In genomic region chr3:113268917-113269316, GRCh38 we compare ENCODE assay signal across 17 cellular contexts. TPM values are rescaled to one million over a fixed set of nuclear protein-coding genes. Genes with fewer than 3 reads are reported as not detected.
A peak's percentile ranks its signal among the peaks of the same experiment; 100 is the strongest.
DNase-seq lines count a peak whose midpoint lies in the region; ATAC-seq, FAIRE-seq and TF ChIP-seq lines count a peak whose summit lies in the region.
"Had no signal": no experiment of that assay in that cellular context is flagged by ENCODE, and none has a peak within 500 bp of the region (broad histone marks: within the 10 kb centered on the region; RNA-seq: fewer than 3 reads in every experiment).

No MANE protein-coding gene starts in this region.

- no peak overlapping the region for H2AFZ ChIP-seq in H1 (ENCODE audit: low read length)

- H2BK5ac ChIP-seq in H1 (ENCODE audit: low read depth, low read length) = no peak overlapping the region

- H3K79me1 ChIP-seq in H1 (ENCODE audit: low read depth, low read length) = no peaks in the 10 kb centered on the region

- TF ChIP-seq EP300 in H1 (IDR thresholded peaks at IDR 0.05; ENCODE audit: borderline replicate concordance in 1 of 2, low read depth in 2 of 2, low read length in 2 of 2) (no peak), suprapubic skin (IDR thresholded peaks at IDR 0.05) (no peak)

- CTCF ChIA-PET in H1 (lab: Charles Lee; ENCODE audit: partially characterized antibody) = interaction anchor here (0.8 to 5.3 kb wide), 9 partner anchors 10 to 133 kb away, joined by 3 to 37 read pairs (median 6); partner anchors contain the start of gene BOC
- CTCF ChIA-PET in GM10248 (lab: Yijun Ruan, JAX) = interaction anchor here (0.6 to 2.3 kb wide), 7 partner anchors 8 to 632 kb away, joined by 3 to 5 read pairs (median 3); no protein-coding TSS in a partner anchor

- TF ChIP-seq RAD21 in H1 (IDR thresholded peaks at IDR 0.05 in 1 of 2, conservative IDR thresholded peaks at IDR 0.05 in 1 of 2; ENCODE audit: low read depth in 2 of 2, low read length in 2 of 2) = no peak

- no peak overlapping the region for H3K14ac ChIP-seq in H1 (ENCODE audit: insufficient read length)

- H3K4me1 ChIP-seq in H1 (replicated peaks in 1 of 4; ENCODE audit: control insufficient read depth in 3 of 4, insufficient read depth in 4 of 4, low read length in 3 of 4) (peaks cover 7 to 18% (median 17%) of the 10 kb centered on the region in 4 experiments), suprapubic skin (peaks cover 66% of the 10 kb centered on the region), lower lobe of right lung (no peaks in the 10 kb centered on the region)

- no peak overlapping the region for H4K5ac ChIP-seq in H1 (ENCODE audit: insufficient read length, low read depth, low read length)

- H3K23me2 ChIP-seq in H1 (ENCODE audit: low read depth, low read length) = no peaks in the 10 kb centered on the region

- peak in 2 of 3 experiments; percentile 5 to 41 for DNase-seq in NCI-H1417 (lab: John Stamatoyannopoulos, UW)
- no peak for DNase-seq in NCI-H1417 treated with DMSO at 0.1 percent for 48 hours (lab: John Stamatoyannopoulos, UW)
- peak; percentile 75 for DNase-seq in NCI-H69 (lab: John Stamatoyannopoulos, UW)
- no peak for DNase-seq in H1 (ENCODE audit: low read depth in 1 of 2, low spot score in 2 of 2)
- DNase-seq in suprapubic skin (ENCODE audit: low spot score in 2 of 2) = peak in 1 of 2 donors; percentile 43
- DNase-seq in lower lobe of right lung = no peak
- DNase-seq in GM10248 (ENCODE audit: extremely low spot score) = no peak
- DNase-seq: 8988T; CD4-positive, alpha-beta memory T cell; DND-41; NCI-H1105 treated with DMSO at 0.1 percent for 48 hours; NCI-H2081 treated with DMSO at 0.1 percent for 48 hours; RPMI8226; SIG-M5 had no signal

- H2AK5ac ChIP-seq in H1 (ENCODE audit: low read depth, low read length) = no peak overlapping the region

- H3K79me2 ChIP-seq in H1 (ENCODE audit: control insufficient read depth in 1 of 2, insufficient read depth in 2 of 2, low read length in 2 of 2) = no peaks in the 10 kb centered on the region

- no peaks in the 10 kb centered on the region; a peak in 2 of 8 replicates for H3K36me3 ChIP-seq in H1 (ENCODE audit: control insufficient read depth in 2 of 4, insufficient read depth in 4 of 4, low read length in 3 of 4)
- H3K36me3 ChIP-seq in suprapubic skin = peaks cover 55% of the 10 kb centered on the region
- H3K36me3 ChIP-seq in lower lobe of right lung = peaks cover 3% of the 10 kb centered on the region

- H3K27me3 ChIP-seq in H1 (replicated peaks in 1 of 4; ENCODE audit: control insufficient read depth in 3 of 4, extremely low read depth in 1 of 4, insufficient read depth in 3 of 4, low read length in 3 of 4) (0 out of 7 replicates have a peak, but pooled peaks cover 0 to 1% (median 0%) of the 10 kb centered on the region in 4 experiments), suprapubic skin (no peaks in the 10 kb centered on the region), lower lobe of right lung (ENCODE audit: low read depth) (no peaks in the 10 kb centered on the region)

- intact Hi-C loops in lower lobe of right lung (cut with DNase I) = no loop called here

- FAIRE-seq in H1 (lab: Jason Lieb, UNC) = no peak
- FAIRE-seq: H54 had no signal

- POLR2A ChIA-PET in H1 (lab: Charles Lee; ENCODE audit: partially characterized antibody) = no interaction called here
- POLR2A ChIA-PET in GM10248 (lab: Yijun Ruan, JAX) = no interaction called here

- no peak overlapping the region; the same call in 1 of the 2 replicates for H3K18ac ChIP-seq in H1 (ENCODE audit: extremely low read depth, low read length)

- H3K4ac ChIP-seq in H1 (replicated peaks; ENCODE audit: insufficient read length, low read depth, low read length) = no peak overlapping the region

- no peak overlapping the region for H3K56ac ChIP-seq in H1 (replicated peaks; ENCODE audit: insufficient read length, low read depth, low read length)

- no peaks in the 10 kb centered on the region for H4K20me1 ChIP-seq in H1 (replicated peaks in 1 of 2; ENCODE audit: control insufficient read depth in 1 of 2, insufficient read depth in 2 of 2, low read length in 2 of 2)

- H3K27ac ChIP-seq in H1 (ENCODE audit: low read depth, low read length) (no peak overlapping the region), suprapubic skin (peak overlapping the region; percentile 41), lower lobe of right lung (no peak overlapping the region)
- H3K27ac ChIP-seq: HL-60 had no signal

- H4K8ac ChIP-seq in H1 (ENCODE audit: extremely low read depth, insufficient read depth, low read length) = no peak overlapping the region; the same call in 1 of the 2 replicates

- H3K9me3 ChIP-seq in H1 (ENCODE audit: insufficient read depth in 2 of 2, low read depth in 1 of 2, low read length in 1 of 2) (no peaks in the 10 kb centered on the region), suprapubic skin (no peaks in the 10 kb centered on the region), lower lobe of right lung (no peaks in the 10 kb centered on the region)

- H3K4me3 ChIP-seq in H1 (ENCODE audit: extremely low read depth in 1 of 4, insufficient read depth in 2 of 4, low read depth in 3 of 4, low read length in 4 of 4) = no peak overlapping the region
- H3K4me3 ChIP-seq in suprapubic skin = no peak overlapping the region
- no peak overlapping the region for H3K4me3 ChIP-seq in lower lobe of right lung

- no peak overlapping the region for H2BK20ac ChIP-seq in H1 (ENCODE audit: low read length)

- no peak for TF ChIP-seq CTCF in H1 (IDR thresholded peaks at IDR 0.05; ENCODE audit: control extremely low read depth in 1 of 3, insufficient read depth in 1 of 3, low read depth in 1 of 3, low read length in 3 of 3)
- TF ChIP-seq CTCF in suprapubic skin (IDR thresholded peaks at IDR 0.05) = no peak
- no peak for TF ChIP-seq CTCF in lower lobe of right lung (IDR thresholded peaks at IDR 0.05)
- TF ChIP-seq CTCF in GM10248 (IDR thresholded peaks at IDR 0.05; ENCODE audit: control extremely low read depth, extremely low read depth, low read depth, missing control alignments) = no peak

- H3K9ac ChIP-seq in H1 (replicated peaks in 1 of 4; ENCODE audit: extremely low read depth in 1 of 4, low read depth in 3 of 4, low read length in 3 of 4) = no peak overlapping the region

- H2BK12ac ChIP-seq in H1 (ENCODE audit: low read depth, low read length) = no peak overlapping the region

- no peak overlapping the region for H3K23ac ChIP-seq in H1 (ENCODE audit: insufficient read length)

- ATAC-seq in lower lobe of right lung = no peak
- ATAC-seq in HG02610 (IDR thresholded peaks at IDR 0.05; ENCODE audit: unreplicated experiment) = no peak

- no peak overlapping the region for H4K91ac ChIP-seq in H1 (replicated peaks; ENCODE audit: insufficient read length, low read length)

- H2BK120ac ChIP-seq in H1 (replicated peaks; ENCODE audit: low read depth, low read length) = no peak overlapping the region

- H3K4me2 ChIP-seq in H1 (ENCODE audit: insufficient read depth in 1 of 2, low read depth in 2 of 2, low read length in 2 of 2) = no peak overlapping the region

- H2BK15ac ChIP-seq in H1 (ENCODE audit: low read length) = no peak overlapping the region

- WGBS in H1 (ENCODE audit: extremely low coverage in 1 of 2, insufficient coverage in 1 of 2, insufficient read length in 1 of 2, insufficient replicate concordance in 2 of 2, low coverage in 1 of 2, low lambda C conversion rate in 2 of 2, missing lambda C conversion rate in 1 of 2), 2 experiments = 91% methylated on average over 2 of the region's 2 CpGs; no CpG with 5 or more reads in 1 of the 2 experiments
- 83% methylated on average over 2 of the region's 2 CpGs for WGBS in suprapubic skin

- TF ChIP-seq POLR2A in H1 (IDR thresholded peaks at IDR 0.05; ENCODE audit: control extremely low read depth in 1 of 2, low read depth in 2 of 2, low read length in 2 of 2) (no peak), suprapubic skin (IDR thresholded peaks at IDR 0.05) (no peak)

TF ChIP-seq in H1, 55 proteins besides CTCF, POLR2A, EP300 and RAD21 (continues in another document):
- no peak for TF ChIP-seq SIRT6 (IDR thresholded peaks at IDR 0.05; ENCODE audit: low read length)
- no peak for TF ChIP-seq SP4 (IDR thresholded peaks at IDR 0.05; ENCODE audit: low read length)
- no peak for TF ChIP-seq SIX5 (IDR thresholded peaks at IDR 0.05; ENCODE audit: low read depth, low read length)
- TF ChIP-seq CREB1 (IDR thresholded peaks at IDR 0.05) = no peak
- TF ChIP-seq ATF2 (IDR thresholded peaks at IDR 0.05; ENCODE audit: low read length) = no peak
- no peak for TF ChIP-seq NANOG (IDR thresholded peaks at IDR 0.05; ENCODE audit: insufficient read depth, low read depth, low read length, poor library complexity, severe bottlenecking)
- TF ChIP-seq MAX (IDR thresholded peaks at IDR 0.05) = 0 out of 2 replicates have a peak, but pooled peaks have one; percentile 12
- TF ChIP-seq TEAD4 (IDR thresholded peaks at IDR 0.05; ENCODE audit: low read depth, low read length) = no peak
- TF ChIP-seq ASH2L (IDR thresholded peaks at IDR 0.05; ENCODE audit: low read length) = no peak
- TF ChIP-seq JUN (IDR thresholded peaks at IDR 0.05; ENCODE audit: low read depth, low read length) = no peak

RNA-seq across cellular contexts. Expression of gene BOC, which starts 57.6 kb away (rescaled TPM):
- 6.0 and 6.9 TPM in 2 replicates for total RNA-seq in H1 (2021; fragmentation: NEBNext Ultra II Directional; extraction: Animal tissue kit (Norgen Biotek cat#: 25700))
- polyA plus RNA-seq in H1 (2011; rRNA removed) = 9.3 and 10.6 TPM in 2 replicates
- polyA plus RNA-seq in H1 (2011; cell fraction: cytosol; rRNA removed) = 10.6 TPM
- polyA plus RNA-seq in H1 (2011; cell fraction: nucleus; rRNA removed) = 25.7 TPM
- polyA plus RNA-seq in H1 (2012, experiment 1 of 2) = 6.0 to 8.6 TPM (median 8.3 TPM) in 4 replicates
- 6.4 TPM for polyA plus RNA-seq in H1 (2012, experiment 2 of 2)
- 5.4 TPM for polyA plus RNA-seq in H1 (2013, experiment 1 of 2)
- 4.9 TPM for polyA plus RNA-seq in H1 (2013, experiment 2 of 2)
- 14.2 and 17.4 TPM in 2 replicates for polyA minus RNA-seq in H1 (2011; rRNA and poly(A)+ RNA removed)
- 5.9 TPM for polyA minus RNA-seq in H1 (2011; cell fraction: cytosol; rRNA and poly(A)+ RNA removed)
- polyA minus RNA-seq in H1 (2011; cell fraction: nucleus; rRNA and poly(A)+ RNA removed) = 29.7 TPM
- total RNA-seq in suprapubic skin (100 to 1,000 TPM in 2 of 4 donors, 10 to 100 TPM in 2; 75.6 to 159 (median 105) TPM), lower lobe of right lung (10.1 TPM)
- total RNA-seq: CD4-positive, alpha-beta memory T cell had no signal
- polyA plus RNA-seq: CD4-positive, alpha-beta memory T cell had no signal

Comparison
In these comparisons a context has a peak if more than half of its experiments do, and no peak if none do; other contexts are left out.
1. DNase-seq: peak in NCI-H1417 (2 of 3) and NCI-H69 (single experiment); none in NCI-H1417 treated with DMSO at 0.1 percent for 48 hours (single experiment), H1 (0 of 2), lower lobe of right lung (single experiment) and GM10248 (single experiment).